17 cellular contexts compared by ENCODE assay signal in genomic region chr2:72533767-72534166, GRCh38.
DNase-seq lines count a peak whose midpoint lies in the region; ATAC-seq and TF ChIP-seq lines count a peak whose summit lies in the region.
"Had no signal": no experiment of that assay in that cellular context is flagged by ENCODE, and none has a peak within 500 bp of the region (broad histone marks: within the 10 kb centered on the region; RNA-seq: fewer than 3 reads in every experiment).

No MANE protein-coding gene starts in this region.

- no peaks in the 10 kb centered on the region for H3K9me3 ChIP-seq in GM23248 (ENCODE audit: low read depth)
- no peaks in the 10 kb centered on the region for H3K9me3 ChIP-seq in RWPE2 (ENCODE audit: severe bottlenecking)

- peaks cover 5% of the 10 kb centered on the region; the same call in 1 of the 2 replicates for H3F3A ChIP-seq in GM23248 (ENCODE audit: insufficient read depth)

- H3K36me3 ChIP-seq in GM23248 (ENCODE audit: low read depth) (no peaks in the 10 kb centered on the region), RWPE2 (ENCODE audit: low read depth) (no peaks in the 10 kb centered on the region)

- ATAC-seq in RWPE2 (ENCODE audit: low read depth) (peak; percentile 60; the same call in 1 of the 3 replicates), GM18502 (IDR thresholded peaks at IDR 0.05; ENCODE audit: poor library complexity, unreplicated experiment) (no peak)
- ATAC-seq: activated T-helper 17 cell treated with anti-CD3 and anti-CD28 coated beads, Interleukin-2, amount 50 U/mL, for 72 hours had no signal

- H3K9me2 ChIP-seq in GM23248 (ENCODE audit: insufficient read depth) = no peaks in the 10 kb centered on the region

- DNase-seq in GM23248 = peak; percentile 53
- DNase-seq in RWPE2 (ENCODE audit: low spot score) = no peak
- DNase-seq in erythroblast (lab: John Stamatoyannopoulos, UW) = peak; percentile 86 to 93
- DNase-seq in renal cortical epithelial cell (ENCODE audit: low read depth) = peak; percentile 24
- no peak for DNase-seq in NCI-H2107 treated with DMSO at 0.1 percent for 48 hours (lab: John Stamatoyannopoulos, UW; ENCODE audit: unreplicated experiment)
- DNase-seq in stimulated activated CD4-positive, alpha-beta T cell treated with anti-CD3 and anti-CD28 coated beads, Interleukin-12 subunit alpha, Interleukin-12 subunit beta, amount 100 ng/mL, for 4 hours = no peak
- no peak for DNase-seq in hypothalamus (lab: John Stamatoyannopoulos, UW)
- DNase-seq: activated CD4-positive, alpha-beta memory T cell treated with anti-CD3 and anti-CD28 coated beads, Interleukin-2, amount 10 ng/mL, durations not matched to agents 7 days and 5 days; anterior cingulate cortex; C1 segment of cervical spinal cord; DMS153; KBM-7; nucleus accumbens; stimulated activated naive CD4-positive, alpha-beta T cell treated with Interleukin-2 at 50 U/mL for 16 hours had no signal

- no peaks in the 10 kb centered on the region for H3K27me3 ChIP-seq in GM23248 (replicated peaks; ENCODE audit: insufficient read depth)
- no peaks in the 10 kb centered on the region for H3K27me3 ChIP-seq in RWPE2 (ENCODE audit: insufficient read depth, poor library complexity, severe bottlenecking)

- H3K27ac ChIP-seq in GM23248 (no peak overlapping the region), RWPE2 (ENCODE audit: poor library complexity, severe bottlenecking) (no peak overlapping the region)
- H3K27ac ChIP-seq: skin epidermis had no signal

- no peak overlapping the region for H2AFZ ChIP-seq in GM23248

- H3K4me2 ChIP-seq in GM23248 (ENCODE audit: unreplicated experiment) = no peak overlapping the region

- H3K4me3 ChIP-seq in GM23248 (no peak overlapping the region), RWPE2 (ENCODE audit: severe bottlenecking) (no peak overlapping the region)
- H3K4me3 ChIP-seq: skin epidermis had no signal

- no peak for TF ChIP-seq CTCF in RWPE2 (IDR thresholded peaks at IDR 0.05; ENCODE audit: poor library complexity, severe bottlenecking)

- TF ChIP-seq POLR2A in erythroblast (IDR thresholded peaks at IDR 0.05; ENCODE audit: low read length) = no peak

- no peaks in the 10 kb centered on the region for H4K20me1 ChIP-seq in GM23248 (ENCODE audit: insufficient read depth)

- no peak overlapping the region for H3K9ac ChIP-seq in GM23248

- in situ Hi-C loops in GM23248 (cut with MboI) = no loop called here

- 36 to 60% methylated on average over 1 of the region's 1 CpG for WGBS in GM23248 (ENCODE audit: low coverage in 1 of 2, low lambda C conversion rate in 2 of 2, missing lambda C conversion rate in 2 of 2), 2 experiments

- H3K4me1 ChIP-seq in GM23248 (ENCODE audit: insufficient read depth) = peaks cover 17% of the 10 kb centered on the region
- peaks cover 3% of the 10 kb centered on the region for H3K4me1 ChIP-seq in RWPE2 (ENCODE audit: insufficient read depth, poor library complexity, severe bottlenecking)

- no peaks in the 10 kb centered on the region for H3K79me2 ChIP-seq in GM23248 (ENCODE audit: insufficient read depth)

Comparison
In these comparisons a context has a peak if more than half of its experiments do, and no peak if none do; other contexts are left out.
1. DNase-seq: peak in GM23248 (single experiment), erythroblast (2 of 2) and renal cortical epithelial cell (single experiment); none in RWPE2 (single experiment), NCI-H2107 treated with DMSO at 0.1 percent for 48 hours (single experiment), stimulated activated CD4-positive, alpha-beta T cell treated with anti-CD3 and anti-CD28 coated beads, Interleukin-12 subunit alpha, Interleukin-12 subunit beta, amount 100 ng/mL, for 4 hours (single experiment) and hypothalamus (0 of 51).